In the genomic region with DNA sequence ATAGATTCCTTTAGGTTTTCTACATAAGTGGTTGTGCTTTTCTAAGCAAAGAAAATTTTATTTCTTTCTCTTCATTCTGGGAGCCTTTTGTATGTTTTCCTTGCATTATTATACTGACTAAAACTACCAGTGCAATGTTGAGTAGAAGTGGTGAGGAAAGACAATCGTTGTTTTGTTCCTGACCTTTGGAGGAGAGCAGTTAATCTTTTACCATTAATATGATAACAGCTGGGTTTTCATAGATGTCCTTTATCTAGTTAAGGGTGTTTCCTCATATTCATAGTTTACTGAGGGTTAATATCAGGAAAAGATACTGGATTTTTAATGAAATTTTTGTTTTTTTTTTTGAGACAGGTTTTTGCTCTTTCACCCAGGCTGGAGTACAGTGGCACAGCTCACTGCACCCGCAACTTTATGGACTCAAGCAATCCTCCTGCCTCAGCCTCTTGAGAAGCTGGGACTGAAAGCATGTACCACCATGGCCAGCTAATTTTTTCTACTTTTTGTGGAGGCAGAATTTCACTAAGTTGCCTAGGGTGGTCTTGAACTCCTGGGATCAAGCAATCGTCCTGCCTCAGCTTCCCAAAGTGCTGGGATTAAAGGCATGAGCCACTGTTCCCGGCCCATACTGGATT, we compare ENCODE assay signal across 20 cellular contexts.
"Had no signal": no experiment of that assay in that cellular context is flagged by ENCODE, and none has a peak within 500 bp of the region (broad histone marks: within the 10 kb centered on the region; RNA-seq: fewer than 3 reads in every experiment).

No MANE protein-coding gene starts in this region.

- DNase-seq: colonic mucosa; dermis blood vessel endothelial cell; esophagus squamous epithelium; foreskin fibroblast; glutamatergic neuron; immature natural killer cell; left ventricle myocardium superior; mesendoderm; naive thymus-derived CD4-positive, alpha-beta T cell; nephron progenitor cell; sigmoid colon; stimulated activated CD4-positive, alpha-beta T cell treated with anti-CD3 and anti-CD28 coated beads, Interleukin-12 subunit alpha, Interleukin-12 subunit beta, amount 100 ng/mL, for 4 hours; stimulated activated naive CD4-positive, alpha-beta T cell; stomach; substantia nigra; transverse colon had no signal

- H3K4me1 Mint-ChIP-seq: immature natural killer cell; naive thymus-derived CD4-positive, alpha-beta T cell; nephron progenitor cell had no signal

- H3K9me3 ChIP-seq: colonic mucosa, esophagus squamous epithelium, neutrophil, sigmoid colon had no signal

- H3K27ac Mint-ChIP-seq: immature natural killer cell; naive thymus-derived CD4-positive, alpha-beta T cell; nephron progenitor cell had no signal

- H3K4me3 ChIP-seq: colonic mucosa, esophagus squamous epithelium, gastroesophageal sphincter, sigmoid colon, skin epidermis, stomach, thoracic aorta, transverse colon had no signal

- H3K4me1 ChIP-seq: colonic mucosa, esophagus squamous epithelium, gastroesophageal sphincter, sigmoid colon, stomach had no signal

- H3K27me3 ChIP-seq: colonic mucosa, esophagus squamous epithelium, gastroesophageal sphincter, neutrophil, sigmoid colon, stomach, transverse colon had no signal

- H3K36me3 ChIP-seq: colonic mucosa, esophagus squamous epithelium, gastroesophageal sphincter, neutrophil, sigmoid colon, stomach, thoracic aorta, transverse colon had no signal

- ATAC-seq: gastroesophageal sphincter; left ventricle myocardium superior; naive thymus-derived CD4-positive, alpha-beta T cell had no signal

- H3K4me3 Mint-ChIP-seq: immature natural killer cell; naive thymus-derived CD4-positive, alpha-beta T cell; nephron progenitor cell had no signal

- H3K27ac ChIP-seq: colonic mucosa, esophagus squamous epithelium, gastroesophageal sphincter, neutrophil, sigmoid colon, skin epidermis, stomach, thoracic aorta, transverse colon had no signal
